Comparison of ENCODE assay signal across 26 cellular contexts in the genomic region with DNA sequence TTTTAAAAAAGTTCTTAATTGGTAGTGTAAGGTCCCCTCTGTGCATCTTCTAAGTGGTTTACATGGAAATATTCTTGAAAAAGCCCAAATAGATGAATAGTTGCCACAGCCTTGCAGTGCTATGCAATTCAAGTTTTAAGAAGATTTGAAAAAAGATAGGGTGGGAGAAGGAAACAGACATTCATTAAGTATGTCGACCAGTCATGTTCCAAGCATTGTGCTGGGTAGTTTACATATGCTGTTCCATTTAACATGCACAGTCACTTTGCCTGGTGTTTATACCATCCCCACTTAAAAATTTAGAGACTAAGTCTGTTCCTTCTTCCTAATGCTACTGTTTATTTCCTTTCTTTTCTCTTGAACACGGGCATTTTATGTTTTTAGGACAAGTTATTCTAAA. TPM values are rescaled to one million over a fixed set of nuclear protein-coding genes. Genes with fewer than 3 reads are reported as not detected.
DNase-seq lines count a peak whose midpoint lies in the region; TF ChIP-seq lines count a peak whose summit lies in the region.
"Had no signal": no experiment of that assay in that cellular context is flagged by ENCODE, and none has a peak within 500 bp of the region (broad histone marks: within the 10 kb centered on the region; RNA-seq: fewer than 3 reads in every experiment).

No MANE protein-coding gene starts in this region.

- H4K20me1 ChIP-seq in GM23248 (ENCODE audit: insufficient read depth): no peaks in the 10 kb centered on the region
- H4K20me1 ChIP-seq in SK-N-SH (ENCODE audit: insufficient read depth): no peaks in the 10 kb centered on the region
- H4K20me1 ChIP-seq: BLaER1 had no signal

- TF ChIP-seq RAD21 in SK-N-SH (IDR thresholded peaks at IDR 0.05; ENCODE audit: low read length): no peak

- H3K27me3 Mint-ChIP-seq in CD4-positive, alpha-beta memory T cell: peaks cover 4 to 13% of the 10 kb centered on the region in 2 donors

- H3K9me2 ChIP-seq in GM23248 (ENCODE audit: insufficient read depth): no peaks in the 10 kb centered on the region
- H3K9me2 ChIP-seq in SK-N-SH: no peaks in the 10 kb centered on the region

- no peaks in the 10 kb centered on the region for H3K27me3 ChIP-seq in ACC112 (ENCODE audit: insufficient read depth, low read length)
- no peaks in the 10 kb centered on the region for H3K27me3 ChIP-seq in GM23248 (replicated peaks; ENCODE audit: insufficient read depth)
- H3K27me3 ChIP-seq in SK-N-SH (ENCODE audit: insufficient read depth): no peaks in the 10 kb centered on the region
- no peaks in the 10 kb centered on the region for H3K27me3 ChIP-seq in CD4-positive, alpha-beta memory T cell (ENCODE audit: insufficient read depth, low read length)
- H3K27me3 ChIP-seq: adrenal gland, BLaER1, pancreas, uterus had no signal

- H3K4me1 ChIP-seq in ACC112 (ENCODE audit: control insufficient read depth, insufficient read depth, low read length, unreplicated experiment): peaks cover 13% of the 10 kb centered on the region
- H3K4me1 ChIP-seq in GM23248 (ENCODE audit: insufficient read depth): peaks cover 13% of the 10 kb centered on the region
- peaks cover 0 to 10% of the 10 kb centered on the region in 2 experiments; a peak in 1 of 4 replicates for H3K4me1 ChIP-seq in SK-N-SH (ENCODE audit: control insufficient read depth in 1 of 2, insufficient read depth in 2 of 2, low read depth in 1 of 2, low read length in 1 of 2)
- no peaks in the 10 kb centered on the region for H3K4me1 ChIP-seq in CD4-positive, alpha-beta memory T cell (ENCODE audit: insufficient read depth, low read length)
- H3K4me1 ChIP-seq: adrenal gland, BLaER1, pancreas, uterus had no signal

- H3F3A ChIP-seq in GM23248 (ENCODE audit: insufficient read depth): peaks cover 11% of the 10 kb centered on the region; the same call in 1 of the 2 replicates
- peaks cover 13% of the 10 kb centered on the region for H3F3A ChIP-seq in SK-N-SH (replicated peaks; ENCODE audit: insufficient read depth)

- no peaks in the 10 kb centered on the region for H3K79me2 ChIP-seq in ACC112 (ENCODE audit: control insufficient read depth, insufficient read depth, low read length, unreplicated experiment)
- no peaks in the 10 kb centered on the region for H3K79me2 ChIP-seq in GM23248 (ENCODE audit: insufficient read depth)
- H3K79me2 ChIP-seq in SK-N-SH (ENCODE audit: insufficient read depth): no peaks in the 10 kb centered on the region

- intact Hi-C loops in CD4-positive, alpha-beta memory T cell (cut with micrococcal nuclease): no loop called here

- H3K9me3 ChIP-seq in GM23248 (ENCODE audit: low read depth): no peaks in the 10 kb centered on the region
- H3K9me3 ChIP-seq in SK-N-SH: no peaks in the 10 kb centered on the region
- no peaks in the 10 kb centered on the region for H3K9me3 ChIP-seq in CD4-positive, alpha-beta memory T cell (ENCODE audit: control insufficient read depth in 1 of 2, low read length in 2 of 2)
- H3K9me3 ChIP-seq: adrenal gland, pancreas, uterus had no signal

- in situ Hi-C loops in GM23248 (cut with MboI): no loop called here

- DNase-seq in GM23248 (no peak), SK-N-SH (no peak), epithelial cell of prostate (ENCODE audit: low read depth, low spot score) (no peak), SK-N-DZ (ENCODE audit: low spot score) (no peak), medulla oblongata (ENCODE audit: extremely low spot score) (no peak), LoVo (ENCODE audit: low spot score) (no peak)
- no peak for DNase-seq in CD4-positive, alpha-beta memory T cell
- DNase-seq: activated CD4-positive, alpha-beta T cell treated with anti-CD3 and anti-CD28 coated beads, Interleukin-2, amount 50 U/mL, for 1 hour; activated gamma-delta T cell; adrenal gland; GF-D8; head of caudate nucleus; naive thymus-derived CD8-positive, alpha-beta T cell; NCI-H1048; NCI-H1930; NCI-H2227 treated with DMSO at 0.1 percent for 48 hours; NCI-H774; pancreas; right cardiac atrium; SIG-M5; substantia nigra; uterus had no signal

- 66 to 72% methylated on average over 2 of the region's 2 CpGs for WGBS in GM23248 (ENCODE audit: low coverage in 1 of 2, low lambda C conversion rate in 2 of 2, missing lambda C conversion rate in 2 of 2), 2 experiments
- 22% methylated on average over 2 of the region's 2 CpGs for WGBS in SK-N-SH (ENCODE audit: low lambda C conversion rate)

- TF ChIP-seq CTCF in SK-N-SH (IDR thresholded peaks at IDR 0.05): no peak

- no peak overlapping the region for H3K27ac Mint-ChIP-seq in CD4-positive, alpha-beta memory T cell
- H3K27ac Mint-ChIP-seq: mesothelial cell of epicardium; T-helper 1 cell treated with Interleukin-12 subunit alpha and Interleukin-12 subunit beta and Interleukin-4 antibody, amounts not matched to agents 30 μg/mL and 1 μg/mL, for 36 hours had no signal

- H3K4me3 ChIP-seq in ACC112 (ENCODE audit: low read depth, low read length) (no peak overlapping the region), GM23248 (no peak overlapping the region), SK-N-SH (ENCODE audit: low read depth in 2 of 2, low read length in 1 of 2) (0 out of 4 replicates have a peak overlapping the region, but pooled peaks of 1 of the 2 experiments have one; percentile 3)
- no peak overlapping the region for H3K4me3 ChIP-seq in CD4-positive, alpha-beta memory T cell (ENCODE audit: low read length in 2 of 2)
- H3K4me3 ChIP-seq: adrenal gland, BLaER1, pancreas, uterus had no signal

- H2AFZ ChIP-seq in ACC112 (ENCODE audit: low read length, unreplicated experiment) (peak overlapping the region; percentile 20), GM23248 (no peak overlapping the region), SK-N-SH (ENCODE audit: low read depth) (peak overlapping the region; percentile 45; the same call in 1 of the 2 replicates)

- H3K9me3 Mint-ChIP-seq in CD4-positive, alpha-beta memory T cell: peaks cover 0 to 7% (median 0%) of the 10 kb centered on the region in 8 donors

- H3K4me2 ChIP-seq in GM23248 (ENCODE audit: unreplicated experiment) (peak overlapping the region; percentile 13), SK-N-SH (peak overlapping the region; percentile 10; the same call in 1 of the 2 replicates)
- H3K4me2 ChIP-seq: BLaER1 had no signal

- no peaks in the 10 kb centered on the region for H3K36me3 Mint-ChIP-seq in CD4-positive, alpha-beta memory T cell
- H3K36me3 Mint-ChIP-seq: mesothelial cell of epicardium; naive thymus-derived CD8-positive, alpha-beta T cell had no signal

- no peak overlapping the region for H3K4me3 Mint-ChIP-seq in CD4-positive, alpha-beta memory T cell
- H3K4me3 Mint-ChIP-seq: mesothelial cell of epicardium; naive thymus-derived CD8-positive, alpha-beta T cell; T-helper 1 cell treated with Interleukin-12 subunit alpha and Interleukin-12 subunit beta and Interleukin-4 antibody, amounts not matched to agents 30 μg/mL and 1 μg/mL, for 36 hours had no signal

- POLR2A ChIA-PET in SK-N-SH (lab: Yijun Ruan, JAX): no interaction called here
- POLR2A ChIA-PET in CD4-positive, alpha-beta memory T cell (lab: Charles Lee; ENCODE audit: partially characterized antibody): no interaction called here

- H3K9ac ChIP-seq in GM23248: no peak overlapping the region
- H3K9ac ChIP-seq in SK-N-SH: peak overlapping the region; percentile 6; the same call in 1 of the 2 replicates
- H3K9ac ChIP-seq: BLaER1 had no signal

- H3K36me3 ChIP-seq in ACC112 (ENCODE audit: insufficient read depth, low read length) (no peaks in the 10 kb centered on the region), GM23248 (ENCODE audit: low read depth) (no peaks in the 10 kb centered on the region), SK-N-SH (replicated peaks in 1 of 2; ENCODE audit: control insufficient read depth in 1 of 2, insufficient read depth in 2 of 2, low read length in 1 of 2) (no peaks in the 10 kb centered on the region)
- H3K36me3 ChIP-seq in CD4-positive, alpha-beta memory T cell (ENCODE audit: insufficient read depth, low read length): no peaks in the 10 kb centered on the region
- H3K36me3 ChIP-seq: adrenal gland, BLaER1, pancreas, uterus had no signal

- H3K27ac ChIP-seq in ACC112 (ENCODE audit: low read depth, low read length) (no peak overlapping the region), GM23248 (no peak overlapping the region), SK-N-SH (ENCODE audit: low read depth in 2 of 2, low read length in 1 of 2) (peak overlapping the region in 1 of 2 experiments; percentile 59; a peak in 2 of 4 replicates), epithelial cell of prostate (peak overlapping the region; percentile 74)
- H3K27ac ChIP-seq in CD4-positive, alpha-beta memory T cell (ENCODE audit: low read depth, low read length): no peak overlapping the region
- H3K27ac ChIP-seq: BLaER1, uterus had no signal

- CTCF ChIA-PET in SK-N-SH (lab: Yijun Ruan, JAX): interaction anchor here (1.0 kb wide), 1 partner anchor 136 kb away, joined by 3 read pairs; no protein-coding TSS in a partner anchor
- CTCF ChIA-PET in CD4-positive, alpha-beta memory T cell (lab: Charles Lee; ENCODE audit: partially characterized antibody): no interaction called here

- no peaks in the 10 kb centered on the region for H3K4me1 Mint-ChIP-seq in CD4-positive, alpha-beta memory T cell
- H3K4me1 Mint-ChIP-seq: mesothelial cell of epicardium had no signal

- TF ChIP-seq EP300 in SK-N-SH (IDR thresholded peaks at IDR 0.05; ENCODE audit: borderline replicate concordance in 1 of 2, low read depth in 1 of 2, low read length in 1 of 2): no peak

TF ChIP-seq in SK-N-SH, 30 proteins besides CTCF, POLR2A, EP300 and RAD21 (continues in another document):
- no peak for TF ChIP-seq GATA2 (CRISPR knock-in tag; IDR thresholded peaks at IDR 0.05)
- no peak for TF ChIP-seq PBX3 (IDR thresholded peaks at IDR 0.05)

RNA-seq across cellular contexts. Expression of gene NAMPT, which starts 28.1 kb away (rescaled TPM):
- total RNA-seq in GM23248 (2014; rRNA removed; shearing (Covaris generic)): 32.7 and 34.0 TPM in 2 replicates
- polyA plus RNA-seq in GM23248 (2016; fragmentation: Nextera tagmentation; extraction: Ambion mirVana): 21.4 and 25.0 TPM in 2 replicates
- 20.1 and 25.5 TPM in 2 replicates for polyA plus RNA-seq in SK-N-SH (2012; rRNA removed)
- 33.9 and 38.2 TPM in 2 replicates for polyA plus RNA-seq in SK-N-SH (2012; cell fraction: cytosol; rRNA removed)
- polyA plus RNA-seq in SK-N-SH (2012; cell fraction: nucleus; rRNA removed): 12.6 and 34.2 TPM in 2 replicates
- 36.8 and 37.4 TPM in 2 replicates for polyA plus RNA-seq in SK-N-DZ (2014; cell fraction: cytosol; rRNA removed)
- 28.8 and 30.8 TPM in 2 replicates for polyA plus RNA-seq in SK-N-DZ (2014; cell fraction: nucleus; rRNA removed)
- 10 to 100 TPM; 17.4 to 24.9 TPM for total RNA-seq in CD4-positive, alpha-beta memory T cell
- 10 to 100 TPM; 13.3 to 18.0 TPM for polyA plus RNA-seq in CD4-positive, alpha-beta memory T cell
